ENCODE assay signal across 8 cellular contexts in the genomic region with DNA sequence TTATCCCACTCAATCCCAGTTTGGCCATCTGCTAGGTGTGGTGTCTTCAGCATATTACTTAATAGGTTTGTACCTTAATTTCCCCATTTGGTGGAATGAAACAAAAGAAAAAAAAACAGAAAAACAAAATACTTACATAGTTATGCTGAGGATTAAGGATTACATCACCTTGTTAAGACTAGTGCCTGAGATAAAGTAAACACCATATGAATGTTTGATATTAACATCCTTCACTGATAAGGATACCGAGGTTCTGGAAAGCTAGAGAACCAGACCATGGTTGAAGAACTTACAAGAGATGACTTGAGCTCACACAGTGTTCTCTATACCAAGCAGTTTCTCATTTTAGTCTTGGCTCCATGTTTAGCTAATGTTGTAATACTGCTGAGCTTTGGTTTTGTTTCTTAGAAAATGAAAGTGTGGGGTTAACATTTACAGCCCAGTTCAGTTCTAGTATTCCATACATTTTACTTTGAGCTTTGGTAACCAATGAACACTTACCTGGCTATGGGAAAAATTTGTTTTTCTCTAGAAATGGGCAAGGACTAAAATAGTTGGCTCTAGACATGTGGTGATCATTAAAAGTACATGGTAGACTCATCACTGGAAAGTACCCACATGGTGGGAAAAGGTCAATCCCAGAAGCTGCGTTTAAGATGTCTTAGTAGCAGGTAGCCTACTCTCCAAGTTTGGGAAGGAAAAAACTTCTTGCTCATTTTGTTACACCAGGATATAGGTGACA. TPM values are rescaled to one million over a fixed set of nuclear protein-coding genes. Genes with fewer than 3 reads are reported as not detected.
A peak's percentile ranks its signal among the peaks of the same experiment; 100 is the strongest.
DNase-seq lines count a peak whose midpoint lies in the region; ATAC-seq and TF ChIP-seq lines count a peak whose summit lies in the region.

No MANE protein-coding gene starts in this region.

- no peaks in the 10 kb centered on the region for H3K79me2 ChIP-seq in PC-3 (ENCODE audit: low read length)

- H4K20me1 ChIP-seq in PC-3 (ENCODE audit: low read length), result no peaks in the 10 kb centered on the region

- no TSS peak for BruUV-seq in PC-3 (replicated peaks; lab: Mats Ljungman, UMichigan)

- peak overlapping the region; percentile 13; the same call in 1 of the 2 replicates for H3K4me3 ChIP-seq in PC-3 (ENCODE audit: low read length)
- no peak overlapping the region for H3K4me3 ChIP-seq in lower lobe of right lung

- H3K9me3 ChIP-seq in PC-3 (ENCODE audit: low read length) (no peaks in the 10 kb centered on the region), lower lobe of right lung (no peaks in the 10 kb centered on the region)

- H2AFZ ChIP-seq in PC-3 (ENCODE audit: low read length), result peak overlapping the region; percentile 24

- H3K4me2 ChIP-seq in PC-3 (ENCODE audit: low read length), result peak overlapping the region; percentile 54

- peak; percentile 3 for ATAC-seq in GM18861 (IDR thresholded peaks at IDR 0.05; ENCODE audit: unreplicated experiment)
- ATAC-seq in HG02610 (IDR thresholded peaks at IDR 0.05; ENCODE audit: unreplicated experiment), result peak; percentile 33
- no peak for ATAC-seq in PC-3
- no peak for ATAC-seq in lower lobe of right lung
- no peak for ATAC-seq in HG03139 (IDR thresholded peaks at IDR 0.05; ENCODE audit: unreplicated experiment)

- H3K36me3 ChIP-seq in PC-3 (ENCODE audit: low read depth, low read length), result no peaks in the 10 kb centered on the region
- H3K36me3 ChIP-seq in lower lobe of right lung, result no peaks in the 10 kb centered on the region

- no peaks in the 10 kb centered on the region for H3F3A ChIP-seq in PC-3 (ENCODE audit: low read length, unreplicated experiment)

- no peaks in the 10 kb centered on the region for H3K9me2 ChIP-seq in PC-3 (replicated peaks; ENCODE audit: low read length)

- no peaks in the 10 kb centered on the region for H3K27me3 ChIP-seq in PC-3 (ENCODE audit: low read length)
- H3K27me3 ChIP-seq in lower lobe of right lung (ENCODE audit: low read depth), result no peaks in the 10 kb centered on the region

- no peak for DNase-seq in PC-3
- DNase-seq in lower lobe of right lung, result no peak
- DNase-seq in NCI-H2107 (lab: John Stamatoyannopoulos, UW), result no peak
- no peak for DNase-seq in NCI-H2227 treated with DMSO at 0.1 percent for 48 hours (lab: John Stamatoyannopoulos, UW)
- no peak for DNase-seq in NOMO-1 treated with dmso at 0.1 percent for 144 hours (lab: John Stamatoyannopoulos, UW; ENCODE audit: unreplicated experiment)

- H3K4me1 ChIP-seq in PC-3 (ENCODE audit: insufficient read depth, low read length) (peaks cover 28% of the 10 kb centered on the region), lower lobe of right lung (peaks cover 26% of the 10 kb centered on the region)

- no peak for TF ChIP-seq CTCF in PC-3 (conservative IDR thresholded peaks at IDR 0.05; ENCODE audit: low read depth, low read length)
- no peak for TF ChIP-seq CTCF in lower lobe of right lung (IDR thresholded peaks at IDR 0.05)

- intact Hi-C loops in PC-3 (cut with micrococcal nuclease) (loop anchor here (10.0 kb wide), 1 partner anchor 716 kb away; no protein-coding TSS in a partner anchor), lower lobe of right lung (cut with DNase I) (no loop called here)

- peak overlapping the region; percentile 8; the same call in 1 of the 2 replicates for H3K9ac ChIP-seq in PC-3 (ENCODE audit: low read length)

- H3K27ac ChIP-seq in PC-3 (ENCODE audit: low read length), result peak overlapping the region; percentile 71
- peak overlapping the region; percentile 15 for H3K27ac ChIP-seq in lower lobe of right lung

- CTCF ChIA-PET in PC-3 (lab: Charles Lee), result no interaction called here

- POLR2A ChIA-PET in PC-3 (lab: Charles Lee; ENCODE audit: unreplicated experiment), result no interaction called here

RNA-seq across cellular contexts. Expression of a gene that starts 5.8 kb away (rescaled TPM):
- total RNA-seq in PC-3 (2014; rRNA removed), result 91.3 and 107 TPM in 2 replicates
- total RNA-seq in lower lobe of right lung, result 50.4 TPM

Comparison
In these comparisons a context has a peak if more than half of its experiments do, and no peak if none do; other contexts are left out.
1. ATAC-seq: peak in GM18861 (single experiment) and HG02610 (single experiment); none in PC-3 (single experiment), lower lobe of right lung (0 of 2) and HG03139 (single experiment).